Comparison of ENCODE assay signal across 1 cellular context in the genomic region with DNA sequence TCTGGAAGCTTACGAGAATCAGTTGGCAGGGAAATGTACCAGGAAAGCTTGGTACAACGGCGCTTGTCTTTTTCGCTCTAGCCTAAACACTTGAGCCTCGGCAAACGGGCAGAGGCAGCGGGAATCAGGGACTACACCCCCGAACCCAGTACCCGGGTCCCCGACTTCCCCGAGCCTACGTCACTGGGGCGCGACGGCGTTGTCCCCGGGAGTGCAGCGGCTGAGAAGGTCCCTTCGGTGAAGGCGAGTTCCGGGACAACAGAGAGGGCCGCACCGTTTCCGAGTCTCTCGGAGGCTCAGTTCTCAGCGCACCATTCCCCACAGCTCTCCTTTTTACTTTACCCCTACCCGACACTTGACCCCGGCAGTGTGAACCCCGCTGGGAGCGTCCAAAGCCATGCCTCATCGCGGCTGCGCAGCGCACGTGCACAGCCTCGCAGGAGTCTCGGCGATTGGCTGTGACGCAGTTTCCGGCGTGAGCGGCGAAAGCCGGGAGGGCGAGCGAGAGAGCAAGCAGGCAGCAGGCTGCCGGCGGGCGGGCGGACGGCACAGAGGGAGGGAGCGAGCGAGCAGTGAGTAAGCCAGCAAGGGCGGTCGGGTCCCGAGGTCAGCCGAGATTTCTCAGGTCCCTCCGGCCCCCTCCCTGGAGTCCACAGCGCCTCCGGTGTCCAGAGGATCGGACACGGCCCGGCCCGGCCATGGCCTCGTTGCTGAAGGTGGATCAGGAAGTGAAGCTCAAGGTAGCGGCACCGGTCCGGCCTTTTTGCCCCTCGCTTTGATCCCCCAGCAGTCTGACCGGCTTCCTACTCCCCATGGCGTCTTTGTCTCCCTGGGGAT.
TF ChIP-seq lines count a peak whose summit lies in the region.

A gene with protein sequence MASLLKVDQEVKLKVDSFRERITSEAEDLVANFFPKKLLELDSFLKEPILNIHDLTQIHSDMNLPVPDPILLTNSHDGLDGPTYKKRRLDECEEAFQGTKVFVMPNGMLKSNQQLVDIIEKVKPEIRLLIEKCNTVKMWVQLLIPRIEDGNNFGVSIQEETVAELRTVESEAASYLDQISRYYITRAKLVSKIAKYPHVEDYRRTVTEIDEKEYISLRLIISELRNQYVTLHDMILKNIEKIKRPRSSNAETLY (plus strand): TSS at position 464 of the 837 bp plus-strand sequence. CDS start 235 bp downstream, at position 699.

TF ChIP-seq in HepG2, 621 proteins besides CTCF, POLR2A, EP300 and RAD21 (continued from another document and continues in another):
- peak; percentile 92 for TF ChIP-seq ELF1 (CRISPR knock-in tag; IDR thresholded peaks at IDR 0.05)
- TF ChIP-seq ZNF333 (CRISPR knock-in tag; IDR thresholded peaks at IDR 0.05; ENCODE audit: borderline replicate concordance): peak; percentile 99
- TF ChIP-seq KMT2A (CRISPR knock-in tag; IDR thresholded peaks at IDR 0.05): peak; percentile 97
- peak; percentile 52; the same call in 1 of the 2 replicates for TF ChIP-seq HMG20A (CRISPR knock-in tag; IDR thresholded peaks at IDR 0.05; ENCODE audit: borderline replicate concordance)
- peak; percentile 91 for TF ChIP-seq KAT7 (CRISPR knock-in tag; IDR thresholded peaks at IDR 0.05; ENCODE audit: borderline replicate concordance)
- peak; percentile 66; the same call in 1 of the 2 replicates for TF ChIP-seq CSRNP2 (CRISPR knock-in tag; conservative IDR thresholded peaks at IDR 0.05; ENCODE audit: low read depth)
- TF ChIP-seq BCL6 (CRISPR knock-in tag; IDR thresholded peaks at IDR 0.05): peak; percentile 36; the same call in 1 of the 2 replicates
- TF ChIP-seq, protein P1, sequence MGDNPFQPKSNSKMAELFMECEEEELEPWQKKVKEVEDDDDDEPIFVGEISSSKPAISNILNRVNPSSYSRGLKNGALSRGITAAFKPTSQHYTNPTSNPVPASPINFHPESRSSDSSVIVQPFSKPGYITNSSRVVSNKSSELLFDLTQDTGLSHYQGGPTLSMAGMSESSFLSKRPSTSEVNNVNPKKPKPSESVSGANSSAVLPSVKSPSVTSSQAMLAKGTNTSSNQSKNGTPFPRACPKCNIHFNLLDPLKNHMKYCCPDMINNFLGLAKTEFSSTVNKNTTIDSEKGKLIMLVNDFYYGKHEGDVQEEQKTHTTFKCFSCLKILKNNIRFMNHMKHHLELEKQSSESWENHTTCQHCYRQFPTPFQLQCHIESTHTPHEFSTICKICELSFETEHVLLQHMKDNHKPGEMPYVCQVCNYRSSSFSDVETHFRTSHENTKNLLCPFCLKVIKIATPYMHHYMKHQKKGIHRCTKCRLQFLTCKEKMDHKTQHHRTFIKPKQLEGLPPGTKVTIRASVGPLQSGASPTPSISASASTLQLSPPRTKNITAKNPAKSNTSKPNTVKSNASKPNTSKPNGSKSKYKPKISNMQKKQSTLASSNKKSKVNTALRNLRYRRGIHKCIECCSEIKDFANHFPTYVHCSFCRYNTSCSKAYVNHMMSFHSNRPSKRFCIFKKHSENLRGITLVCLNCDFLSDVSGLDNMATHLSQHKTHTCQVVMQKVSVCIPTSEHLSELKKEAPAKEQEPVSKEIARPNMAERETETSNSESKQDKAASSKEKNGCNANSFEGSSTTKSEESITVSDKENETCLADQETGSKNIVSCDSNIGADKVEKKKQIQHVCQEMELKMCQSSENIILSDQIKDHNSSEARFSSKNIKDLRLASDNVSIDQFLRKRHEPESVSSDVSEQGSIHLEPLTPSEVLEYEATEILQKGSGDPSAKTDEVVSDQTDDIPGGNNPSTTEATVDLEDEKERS (CRISPR knock-in tag; IDR thresholded peaks at IDR 0.05): peak; percentile 92
- TF ChIP-seq RFXANK (CRISPR knock-in tag; IDR thresholded peaks at IDR 0.05): no peak; the same call in 1 of the 2 replicates
- peak; percentile 83; the same call in 1 of the 2 replicates for TF ChIP-seq ZNF180 (CRISPR knock-in tag; IDR thresholded peaks at IDR 0.05; ENCODE audit: borderline replicate concordance, low read depth)
- peak; percentile 92 for TF ChIP-seq TAF15 (IDR thresholded peaks at IDR 0.05; ENCODE audit: low read depth, low read length, poor library complexity, severe bottlenecking)
- peak; percentile 82; the same call in 1 of the 2 replicates for TF ChIP-seq ZBTB49 (CRISPR knock-in tag; IDR thresholded peaks at IDR 0.05; ENCODE audit: borderline replicate concordance)
- TF ChIP-seq ZNF136 (CRISPR knock-in tag; IDR thresholded peaks at IDR 0.05; ENCODE audit: low read depth): 0 out of 2 replicates have a peak, but pooled peaks have one; percentile 65
- TF ChIP-seq SP140L (CRISPR knock-in tag; IDR thresholded peaks at IDR 0.05; ENCODE audit: borderline replicate concordance): peak; percentile 85; the same call in 1 of the 2 replicates
- TF ChIP-seq SMAD3 (CRISPR knock-in tag; IDR thresholded peaks at IDR 0.05): peak; percentile 84; the same call in 1 of the 2 replicates
- TF ChIP-seq, protein P2, sequence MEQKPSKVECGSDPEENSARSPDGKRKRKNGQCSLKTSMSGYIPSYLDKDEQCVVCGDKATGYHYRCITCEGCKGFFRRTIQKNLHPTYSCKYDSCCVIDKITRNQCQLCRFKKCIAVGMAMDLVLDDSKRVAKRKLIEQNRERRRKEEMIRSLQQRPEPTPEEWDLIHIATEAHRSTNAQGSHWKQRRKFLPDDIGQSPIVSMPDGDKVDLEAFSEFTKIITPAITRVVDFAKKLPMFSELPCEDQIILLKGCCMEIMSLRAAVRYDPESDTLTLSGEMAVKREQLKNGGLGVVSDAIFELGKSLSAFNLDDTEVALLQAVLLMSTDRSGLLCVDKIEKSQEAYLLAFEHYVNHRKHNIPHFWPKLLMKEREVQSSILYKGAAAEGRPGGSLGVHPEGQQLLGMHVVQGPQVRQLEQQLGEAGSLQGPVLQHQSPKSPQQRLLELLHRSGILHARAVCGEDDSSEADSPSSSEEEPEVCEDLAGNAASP (CRISPR knock-in tag; IDR thresholded peaks at IDR 0.05; ENCODE audit: borderline replicate concordance): peak; percentile 79; the same call in 1 of the 2 replicates
- no peak for TF ChIP-seq NONO (IDR thresholded peaks at IDR 0.05)
- peak; percentile 99 for TF ChIP-seq NONO (CRISPR knock-in tag; conservative IDR thresholded peaks at IDR 0.05)
- peak; percentile 79 for TF ChIP-seq ZSCAN9 (CRISPR knock-in tag; IDR thresholded peaks at IDR 0.05; ENCODE audit: borderline replicate concordance)
- TF ChIP-seq ZNF543 (CRISPR knock-in tag; IDR thresholded peaks at IDR 0.05): peak; percentile 95; the same call in 1 of the 2 replicates
- TF ChIP-seq, protein P3, sequence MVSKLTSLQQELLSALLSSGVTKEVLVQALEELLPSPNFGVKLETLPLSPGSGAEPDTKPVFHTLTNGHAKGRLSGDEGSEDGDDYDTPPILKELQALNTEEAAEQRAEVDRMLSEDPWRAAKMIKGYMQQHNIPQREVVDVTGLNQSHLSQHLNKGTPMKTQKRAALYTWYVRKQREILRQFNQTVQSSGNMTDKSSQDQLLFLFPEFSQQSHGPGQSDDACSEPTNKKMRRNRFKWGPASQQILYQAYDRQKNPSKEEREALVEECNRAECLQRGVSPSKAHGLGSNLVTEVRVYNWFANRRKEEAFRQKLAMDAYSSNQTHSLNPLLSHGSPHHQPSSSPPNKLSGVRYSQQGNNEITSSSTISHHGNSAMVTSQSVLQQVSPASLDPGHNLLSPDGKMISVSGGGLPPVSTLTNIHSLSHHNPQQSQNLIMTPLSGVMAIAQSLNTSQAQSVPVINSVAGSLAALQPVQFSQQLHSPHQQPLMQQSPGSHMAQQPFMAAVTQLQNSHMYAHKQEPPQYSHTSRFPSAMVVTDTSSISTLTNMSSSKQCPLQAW (CRISPR knock-in tag; IDR thresholded peaks at IDR 0.05): peak; percentile 97
- TF ChIP-seq IKZF5 (CRISPR knock-in tag; IDR thresholded peaks at IDR 0.05): peak; percentile 97
- peak; percentile 49; the same call in 1 of the 2 replicates for TF ChIP-seq CREB3 (CRISPR knock-in tag; IDR thresholded peaks at IDR 0.05)
- peak; percentile 54; the same call in 1 of the 2 replicates for TF ChIP-seq JDP2 (CRISPR knock-in tag; IDR thresholded peaks at IDR 0.05; ENCODE audit: borderline replicate concordance)
- TF ChIP-seq, protein P4, sequence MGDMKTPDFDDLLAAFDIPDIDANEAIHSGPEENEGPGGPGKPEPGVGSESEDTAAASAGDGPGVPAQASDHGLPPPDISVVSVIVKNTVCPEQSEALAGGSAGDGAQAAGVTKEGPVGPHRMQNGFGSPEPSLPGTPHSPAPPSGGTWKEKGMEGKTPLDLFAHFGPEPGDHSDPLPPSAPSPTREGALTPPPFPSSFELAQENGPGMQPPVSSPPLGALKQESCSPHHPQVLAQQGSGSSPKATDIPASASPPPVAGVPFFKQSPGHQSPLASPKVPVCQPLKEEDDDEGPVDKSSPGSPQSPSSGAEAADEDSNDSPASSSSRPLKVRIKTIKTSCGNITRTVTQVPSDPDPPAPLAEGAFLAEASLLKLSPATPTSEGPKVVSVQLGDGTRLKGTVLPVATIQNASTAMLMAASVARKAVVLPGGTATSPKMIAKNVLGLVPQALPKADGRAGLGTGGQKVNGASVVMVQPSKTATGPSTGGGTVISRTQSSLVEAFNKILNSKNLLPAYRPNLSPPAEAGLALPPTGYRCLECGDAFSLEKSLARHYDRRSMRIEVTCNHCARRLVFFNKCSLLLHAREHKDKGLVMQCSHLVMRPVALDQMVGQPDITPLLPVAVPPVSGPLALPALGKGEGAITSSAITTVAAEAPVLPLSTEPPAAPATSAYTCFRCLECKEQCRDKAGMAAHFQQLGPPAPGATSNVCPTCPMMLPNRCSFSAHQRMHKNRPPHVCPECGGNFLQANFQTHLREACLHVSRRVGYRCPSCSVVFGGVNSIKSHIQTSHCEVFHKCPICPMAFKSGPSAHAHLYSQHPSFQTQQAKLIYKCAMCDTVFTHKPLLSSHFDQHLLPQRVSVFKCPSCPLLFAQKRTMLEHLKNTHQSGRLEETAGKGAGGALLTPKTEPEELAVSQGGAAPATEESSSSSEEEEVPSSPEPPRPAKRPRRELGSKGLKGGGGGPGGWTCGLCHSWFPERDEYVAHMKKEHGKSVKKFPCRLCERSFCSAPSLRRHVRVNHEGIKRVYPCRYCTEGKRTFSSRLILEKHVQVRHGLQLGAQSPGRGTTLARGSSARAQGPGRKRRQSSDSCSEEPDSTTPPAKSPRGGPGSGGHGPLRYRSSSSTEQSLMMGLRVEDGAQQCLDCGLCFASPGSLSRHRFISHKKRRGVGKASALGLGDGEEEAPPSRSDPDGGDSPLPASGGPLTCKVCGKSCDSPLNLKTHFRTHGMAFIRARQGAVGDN (CRISPR knock-in tag; IDR thresholded peaks at IDR 0.05): peak; percentile 100
- TF ChIP-seq TBL1XR1 (IDR thresholded peaks at IDR 0.05; ENCODE audit: borderline replicate concordance, low read length, partially characterized antibody): peak; percentile 26
- TF ChIP-seq PCBP1 (IDR thresholded peaks at IDR 0.05; ENCODE audit: borderline replicate concordance, low read depth, low read length): peak; percentile 91; the same call in 1 of the 2 replicates
- 0 out of 2 replicates have a peak, but pooled peaks have one; percentile 34 for TF ChIP-seq ZNF816 (CRISPR knock-in tag; IDR thresholded peaks at IDR 0.05; ENCODE audit: borderline replicate concordance)
